In the genomic region with DNA sequence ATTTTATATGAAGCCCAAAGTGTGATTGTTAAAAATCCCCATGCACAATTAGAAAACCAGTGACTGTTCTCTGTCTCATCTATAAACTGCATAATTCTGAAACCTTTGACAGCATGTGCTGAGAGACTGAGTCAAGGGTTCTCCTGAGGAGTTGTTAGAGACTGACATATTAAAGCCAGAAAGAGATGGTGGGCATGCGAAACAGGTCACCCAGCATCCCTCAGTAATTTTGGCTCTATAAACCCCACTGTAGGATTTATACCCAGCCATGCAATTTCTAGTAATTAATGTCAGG, we compare ENCODE assay signal across 16 cellular contexts. TPM values are rescaled to one million over a fixed set of nuclear protein-coding genes. Genes with fewer than 3 reads are reported as not detected.
A peak's percentile ranks its signal among the peaks of the same experiment; 100 is the strongest.
DNase-seq lines count a peak whose midpoint lies in the region; ATAC-seq and TF ChIP-seq lines count a peak whose summit lies in the region.
"Had no signal": no experiment of that assay in that cellular context is flagged by ENCODE, and none has a peak within 500 bp of the region (broad histone marks: within the 10 kb centered on the region; RNA-seq: fewer than 3 reads in every experiment).

No MANE protein-coding gene starts in this region.

- peaks cover 68% of the 10 kb centered on the region for H3K4me1 Mint-ChIP-seq in brain
- H3K4me1 Mint-ChIP-seq in CD8-positive, alpha-beta memory T cell, result peaks cover 0 to 10% (median 0%) of the 10 kb centered on the region in 3 donors

- H2AFZ ChIP-seq in hepatocyte, result no peak overlapping the region

- peak overlapping the region in 3 of 5 donors; percentile 11 to 86 (median 62) for H3K9ac ChIP-seq in subcutaneous abdominal adipose tissue (ENCODE audit: low read length in 5 of 5)

- H4K20me1 ChIP-seq in hepatocyte (ENCODE audit: insufficient read depth, poor library complexity, severe bottlenecking), result no peaks in the 10 kb centered on the region

- no peaks in the 10 kb centered on the region for H3K9me2 ChIP-seq in hepatocyte (replicated peaks; ENCODE audit: insufficient read depth)

- H3K4me3 ChIP-seq in AG10803 (ENCODE audit: low read length) (peak overlapping the region; percentile 93), hepatocyte (no peak overlapping the region), subcutaneous abdominal adipose tissue (ENCODE audit: low read depth in 1 of 5, low read length in 5 of 5) (peak overlapping the region in 3 of 5 donors; percentile 16 to 51 (median 44))
- no peak overlapping the region for H3K4me3 ChIP-seq in CD8-positive, alpha-beta memory T cell (ENCODE audit: low read length)
- H3K4me3 ChIP-seq: dorsolateral prefrontal cortex had no signal

- H3K27ac Mint-ChIP-seq in brain, result peak overlapping the region in 2 of 5 experiments; percentile 31 to 55
- H3K27ac Mint-ChIP-seq in CD8-positive, alpha-beta memory T cell, result no peak overlapping the region
- H3K27ac Mint-ChIP-seq: activated T-helper 2 cell treated with anti-CD3 and anti-CD28 coated beads, Interferon-gamma antibody, Interleukin-2, Interleukin-4, amounts not matched to agents 10 μg/mL and 5 μg/mL and 100 μg/mL, durations not matched to agents 14 hours and 24 hours and 36 hours had no signal

- CTCF ChIA-PET in CD8-positive, alpha-beta memory T cell (lab: Charles Lee), result no interaction called here

- 82% methylated on average over 1 of the region's 1 CpG for WGBS in hepatocyte (ENCODE audit: low lambda C conversion rate, missing lambda C conversion rate)

- DNase-seq in AG10803 (ENCODE audit: low read depth) (no peak), hepatocyte (ENCODE audit: low spot score) (no peak), SIG-M5 treated with dmso at 0.1 percent for 504 hours (lab: John Stamatoyannopoulos, UW; ENCODE audit: unreplicated experiment) (no peak), AML-193 (lab: John Stamatoyannopoulos, UW) (no peak)
- DNase-seq in CD8-positive, alpha-beta memory T cell, result no peak
- DNase-seq: DMS153, dorsolateral prefrontal cortex, NCI-H187, NCI-H524 treated with DMSO at 0.1 percent for 48 hours, ovary, PC-3, stomach had no signal

- no peaks in the 10 kb centered on the region for H3K36me3 Mint-ChIP-seq in brain
- H3K36me3 Mint-ChIP-seq in CD8-positive, alpha-beta memory T cell, result no peaks in the 10 kb centered on the region

- no peaks in the 10 kb centered on the region for H3K9me3 Mint-ChIP-seq in brain
- peaks cover 0 to 6% (median 4%) of the 10 kb centered on the region in 5 donors for H3K9me3 Mint-ChIP-seq in CD8-positive, alpha-beta memory T cell
- H3K9me3 Mint-ChIP-seq: activated T-helper 2 cell treated with anti-CD3 and anti-CD28 coated beads, Interferon-gamma antibody, Interleukin-2, Interleukin-4, amounts not matched to agents 10 μg/mL and 5 μg/mL and 100 μg/mL, durations not matched to agents 14 hours and 24 hours and 36 hours had no signal

- POLR2A ChIA-PET in CD8-positive, alpha-beta memory T cell (lab: Charles Lee), result no interaction called here

- peak overlapping the region in 3 of 5 experiments; percentile 30 to 83 (median 74) for H3K4me3 Mint-ChIP-seq in brain
- no peak overlapping the region for H3K4me3 Mint-ChIP-seq in CD8-positive, alpha-beta memory T cell

- ATAC-seq in GM19467 (IDR thresholded peaks at IDR 0.05; ENCODE audit: unreplicated experiment), result no peak
- ATAC-seq: PC-3 had no signal

- no peaks in the 10 kb centered on the region for H3K79me2 ChIP-seq in hepatocyte

- H3K9me3 ChIP-seq in hepatocyte (ENCODE audit: low read depth) (no peaks in the 10 kb centered on the region), subcutaneous abdominal adipose tissue (ENCODE audit: control insufficient read depth in 5 of 5, low read length in 5 of 5) (no peaks in the 10 kb centered on the region)
- H3K9me3 ChIP-seq in CD8-positive, alpha-beta memory T cell (ENCODE audit: low read length), result no peaks in the 10 kb centered on the region
- H3K9me3 ChIP-seq: ovary, stomach had no signal

- H3K4me1 ChIP-seq in hepatocyte (ENCODE audit: insufficient read depth) (peaks cover 13% of the 10 kb centered on the region), subcutaneous abdominal adipose tissue (ENCODE audit: control insufficient read depth in 5 of 5, insufficient read depth in 5 of 5, low read length in 5 of 5) (peaks cover 2 to 68% (median 32%) of the 10 kb centered on the region in 5 donors)
- H3K4me1 ChIP-seq in CD8-positive, alpha-beta memory T cell (ENCODE audit: insufficient read depth, low read length), result no peaks in the 10 kb centered on the region

- H3K36me3 ChIP-seq in hepatocyte (replicated peaks; ENCODE audit: insufficient read depth, low read depth), result peaks cover 4% of the 10 kb centered on the region
- no peaks in the 10 kb centered on the region for H3K36me3 ChIP-seq in subcutaneous abdominal adipose tissue (ENCODE audit: control insufficient read depth in 5 of 5, insufficient read depth in 5 of 5, low read length in 5 of 5)
- H3K36me3 ChIP-seq in CD8-positive, alpha-beta memory T cell (ENCODE audit: insufficient read depth, low read length), result no peaks in the 10 kb centered on the region
- H3K36me3 ChIP-seq: ovary, stomach had no signal

- H3K27me3 Mint-ChIP-seq in brain, result peaks cover 33% of the 10 kb centered on the region
- H3K27me3 Mint-ChIP-seq in CD8-positive, alpha-beta memory T cell, result peaks cover 5 to 17% of the 10 kb centered on the region in 2 donors

- H3K4me2 ChIP-seq in hepatocyte, result peak overlapping the region; percentile 12

- H3K27ac ChIP-seq in hepatocyte, result no peak overlapping the region
- H3K27ac ChIP-seq in subcutaneous abdominal adipose tissue (ENCODE audit: low read depth, low read length), result peak overlapping the region; percentile 96
- no peak overlapping the region for H3K27ac ChIP-seq in CD8-positive, alpha-beta memory T cell (ENCODE audit: low read depth, low read length)
- H3K27ac ChIP-seq: dorsolateral prefrontal cortex had no signal

- H3K27me3 ChIP-seq in hepatocyte, result peaks cover 7% of the 10 kb centered on the region
- H3K27me3 ChIP-seq in subcutaneous abdominal adipose tissue (ENCODE audit: control insufficient read depth in 5 of 5, insufficient read depth in 4 of 5, low read length in 5 of 5), result peaks cover 0 to 5% (median 0%) of the 10 kb centered on the region in 5 donors
- H3K27me3 ChIP-seq in CD8-positive, alpha-beta memory T cell (ENCODE audit: insufficient read depth, low read length, poor library complexity, severe bottlenecking), result no peaks in the 10 kb centered on the region
- H3K27me3 ChIP-seq: ovary had no signal

- no peak for TF ChIP-seq CTCF in AG10803 (conservative IDR thresholded peaks at IDR 0.05; ENCODE audit: low read length)
- TF ChIP-seq CTCF in brain (conservative IDR thresholded peaks at IDR 0.05), result no peak
- TF ChIP-seq CTCF in hepatocyte (IDR thresholded peaks at IDR 0.05; ENCODE audit: poor library complexity), result no peak

RNA-seq across cellular contexts. Expression of gene VGLL3, which starts 3.6 kb away (rescaled TPM):
- not detected for polyA plus RNA-seq in brain (ENCODE audit: insufficient read depth, low read depth, low replicate concordance)
- total RNA-seq in hepatocyte, result 18.7 and 22.2 TPM in 2 replicates
- polyA plus RNA-seq in hepatocyte, result 4.1 and 6.9 TPM in 2 replicates
- not detected for total RNA-seq in CD8-positive, alpha-beta memory T cell
- polyA plus RNA-seq in CD8-positive, alpha-beta memory T cell, result not detected
- total RNA-seq: activated T-helper 2 cell treated with anti-CD3 and anti-CD28 coated beads, Interferon-gamma antibody, Interleukin-2, Interleukin-4, amounts not matched to agents 10 μg/mL and 5 μg/mL and 100 μg/mL, durations not matched to agents 14 hours and 24 hours and 36 hours had no signal

Comparison
In these comparisons a context has a peak if more than half of its experiments do, and no peak if none do; other contexts are left out.
1. H3K4me3 ChIP-seq: peak in AG10803 (single experiment) and subcutaneous abdominal adipose tissue (3 of 5); none in hepatocyte (single experiment) and CD8-positive, alpha-beta memory T cell (single experiment).
2. H3K4me3 Mint-ChIP-seq: peak in brain (3 of 5); none in CD8-positive, alpha-beta memory T cell (0 of 7).